Comparison of ENCODE assay signal across 8 cellular contexts in the genomic region with DNA sequence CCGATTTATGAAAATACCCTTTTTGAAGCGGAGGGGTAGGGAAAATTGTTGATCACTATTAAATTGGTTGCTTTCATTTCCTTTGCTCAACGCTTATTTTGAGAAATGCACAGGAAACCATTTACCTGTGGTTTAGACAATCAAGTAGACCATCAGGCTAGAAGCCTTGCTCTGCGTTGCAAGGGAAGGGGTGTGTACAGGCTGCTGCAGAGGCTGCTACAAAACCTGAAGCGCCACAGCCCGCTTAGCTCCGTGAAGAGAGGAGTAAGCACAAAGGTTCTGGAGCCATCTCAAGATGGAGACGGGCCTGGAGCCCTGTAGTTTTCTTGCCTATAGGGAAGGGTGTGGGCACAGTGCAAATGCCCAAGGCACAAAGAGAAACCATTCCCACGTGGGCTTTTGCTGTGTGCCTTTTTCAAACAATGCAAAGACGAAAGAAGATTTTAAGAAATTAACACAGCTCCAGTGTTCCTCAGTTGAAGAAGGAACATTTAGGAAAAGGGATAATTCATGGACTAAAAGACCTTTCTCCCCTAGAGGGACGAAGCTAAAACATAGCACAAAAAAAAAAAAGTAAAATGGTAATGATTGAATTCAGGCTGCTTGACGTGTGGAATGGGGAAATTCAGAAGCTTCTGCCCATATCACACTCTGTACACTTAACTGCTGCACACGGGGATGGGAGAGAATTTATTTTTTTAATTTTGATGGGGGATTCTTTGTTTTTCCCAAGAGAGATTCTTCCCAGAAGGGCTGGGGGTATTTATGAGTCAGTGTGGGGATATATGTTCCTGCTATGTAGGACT. TPM values are rescaled to one million over a fixed set of nuclear protein-coding genes. Genes with fewer than 3 reads are reported as not detected.
DNase-seq lines count a peak whose midpoint lies in the region; ATAC-seq and TF ChIP-seq lines count a peak whose summit lies in the region.

No MANE protein-coding gene starts in this region.

- TF ChIP-seq CTCF in AG09309 (IDR thresholded peaks at IDR 0.05; ENCODE audit: control insufficient read depth, insufficient read depth, low read depth, low read length, missing control alignments) (no peak), gastrocnemius medialis (IDR thresholded peaks at IDR 0.05 in 4 of 5, conservative IDR thresholded peaks at IDR 0.05 in 1 of 5) (no peak)

- 23% methylated on average over 13 of the region's 13 CpGs for WGBS in right cardiac atrium

- H3K36me3 ChIP-seq in SJSA1 (peaks cover 33% of the 10 kb centered on the region), adipocyte (ENCODE audit: control insufficient read depth, insufficient read depth, low read length, severe bottlenecking) (peaks cover 6% of the 10 kb centered on the region), gastrocnemius medialis (no peaks in the 10 kb centered on the region)

- H3K4me1 ChIP-seq in SJSA1 (replicated peaks) (peaks cover 28% of the 10 kb centered on the region), adipocyte (ENCODE audit: control insufficient read depth, insufficient read depth, low read length) (peaks cover 7% of the 10 kb centered on the region), right cardiac atrium (ENCODE audit: control insufficient read depth, insufficient read depth, low read length) (no peaks in the 10 kb centered on the region), gastrocnemius medialis (no peaks in the 10 kb centered on the region)

- H3K27ac ChIP-seq in SJSA1 (peak overlapping the region; percentile 32), right cardiac atrium (ENCODE audit: low read length) (peak overlapping the region; percentile 95), gastrocnemius medialis (peak overlapping the region; percentile 33 to 84 (median 71))

- H3K27me3 ChIP-seq in SJSA1 (replicated peaks) (no peaks in the 10 kb centered on the region), adipocyte (replicated peaks; ENCODE audit: control insufficient read depth, insufficient read depth, low read length) (peaks cover 3% of the 10 kb centered on the region), right cardiac atrium (ENCODE audit: control insufficient read depth, insufficient read depth) (no peaks in the 10 kb centered on the region), gastrocnemius medialis (peaks cover 0 to 23% (median 10%) of the 10 kb centered on the region in 3 donors)

- intact Hi-C loops in right cardiac atrium (cut with DNase I) (loop anchor here in 3 of 4 donors (5.0 to 10.0 kb wide), 3 partner anchors 116 to 506 kb away; no protein-coding TSS in a partner anchor), gastrocnemius medialis (cut with DNase I; ENCODE audit: low total_unique reads) (no loop called here)

- in situ Hi-C loops in GM18951 (cut with MboI; ENCODE audit: low sequenced_read_pairs, unreplicated experiment) (no loop called here), gastrocnemius medialis (cut with MboI; ENCODE audit: low sequenced_read_pairs in 4 of 4) (no loop called here)

- H3K4me3 ChIP-seq in AG09309 (ENCODE audit: control insufficient read depth, low read depth, low read length) = peak overlapping the region; percentile 17; the same call in 1 of the 2 replicates
- peak overlapping the region; percentile 63 for H3K4me3 ChIP-seq in SJSA1
- H3K4me3 ChIP-seq in adipocyte (ENCODE audit: low read length) = peak overlapping the region; percentile 88
- peak overlapping the region; percentile 81 for H3K4me3 ChIP-seq in right cardiac atrium (ENCODE audit: low read length)
- H3K4me3 ChIP-seq in gastrocnemius medialis = peak overlapping the region; percentile 7 to 69 (median 15)

- H3K9me3 ChIP-seq in SJSA1 (replicated peaks) (no peaks in the 10 kb centered on the region), adipocyte (ENCODE audit: control insufficient read depth, low read length) (no peaks in the 10 kb centered on the region), right cardiac atrium (ENCODE audit: control insufficient read depth, low read length) (no peaks in the 10 kb centered on the region), gastrocnemius medialis (no peaks in the 10 kb centered on the region)

- no peak for DNase-seq in AG09309 (ENCODE audit: low read depth)
- peak; percentile 59 to 68 for DNase-seq in SJSA1 (ENCODE audit: low read depth in 1 of 2, low spot score in 2 of 2)
- peak; percentile 58 for DNase-seq in adipocyte (ENCODE audit: low read depth)
- peak; percentile 48 to 78 (median 75) for DNase-seq in right cardiac atrium
- peak in 1 of 2 donors; percentile 29 for DNase-seq in gastrocnemius medialis
- no peak for DNase-seq in NCI-H1694 (lab: John Stamatoyannopoulos, UW)

- ATAC-seq in HG03378 (IDR thresholded peaks at IDR 0.05; ENCODE audit: unreplicated experiment) (peak; percentile 44), right cardiac atrium (peak; percentile 8 to 34), gastrocnemius medialis (peak in 1 of 2 donors; percentile 30)

- peak; percentile 85 for TF ChIP-seq POLR2A in GM18951 (IDR thresholded peaks at IDR 0.05; ENCODE audit: extremely low read depth, insufficient read depth, insufficient read length)
- TF ChIP-seq POLR2A in gastrocnemius medialis (IDR thresholded peaks at IDR 0.05) = no peak

- H3K9ac ChIP-seq in adipocyte (ENCODE audit: low read length) = peak overlapping the region; percentile 97

RNA-seq across cellular contexts. Expression of a gene that starts 3.5 kb away (rescaled TPM):
- 4,755 and 8,566 TPM in 2 replicates for total RNA-seq in SJSA1 (2014; rRNA removed; shearing (Covaris generic))
- total RNA-seq in right cardiac atrium (1,000 to 10,000 TPM; 1,054 to 1,542 (median 1,304) TPM), gastrocnemius medialis (100 to 1,000 TPM; 492 to 653 (median 526) TPM)
- 2,718 TPM for polyA plus RNA-seq in right cardiac atrium

Comparison
In these comparisons a context has a peak if more than half of its experiments do, and no peak if none do; other contexts are left out.
1. DNase-seq: peak in SJSA1 (2 of 2), adipocyte (single experiment) and right cardiac atrium (3 of 3); none in AG09309 (single experiment) and NCI-H1694 (single experiment).
2. H3K4me3 ChIP-seq: peak in every context shown above with its lines; median percentile 88 in adipocyte; 81 in right cardiac atrium; 63 in SJSA1; 17 in AG09309; 15 in gastrocnemius medialis.
3. H3K27ac ChIP-seq: peak in every context shown above with its lines; median percentile 95 in right cardiac atrium; 71 in gastrocnemius medialis; 32 in SJSA1.